30 cellular contexts compared by ENCODE assay signal in the genomic region with DNA sequence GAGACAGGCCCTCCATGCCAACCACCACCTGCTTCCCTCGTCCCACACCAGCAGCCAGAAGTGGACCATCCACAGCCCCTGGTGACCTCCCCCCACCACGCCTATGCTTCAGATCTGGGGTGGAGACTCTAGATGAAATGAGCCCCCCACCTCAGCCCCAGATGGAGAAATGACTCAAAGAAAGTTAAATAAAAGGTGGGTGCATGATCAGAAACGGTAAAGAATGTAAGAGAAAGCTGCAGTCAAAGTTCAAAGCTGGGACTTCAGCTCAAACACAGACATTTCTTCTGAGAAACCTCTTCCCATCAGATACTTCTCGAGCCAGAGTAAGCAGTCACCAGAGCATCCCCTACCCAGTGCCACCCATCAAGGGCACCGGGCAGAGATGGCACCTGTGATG. TPM values are rescaled to one million over a fixed set of nuclear protein-coding genes. Genes with fewer than 3 reads are reported as not detected.
"Had no signal": no experiment of that assay in that cellular context is flagged by ENCODE, and none has a peak within 500 bp of the region (broad histone marks: within the 10 kb centered on the region; RNA-seq: fewer than 3 reads in every experiment).

No MANE protein-coding gene starts in this region.

- H3K9me3 ChIP-seq: esophagus squamous epithelium, gastrocnemius medialis, heart right ventricle, left lung, lower lobe of right lung had no signal

- H3K27ac ChIP-seq: coronary artery, dorsolateral prefrontal cortex, esophagus squamous epithelium, gastrocnemius medialis, heart right ventricle, left lung, lower lobe of right lung had no signal

- H3K27me3 ChIP-seq: dorsolateral prefrontal cortex, gastrocnemius medialis had no signal

- H3K9me3 Mint-ChIP-seq: effector memory CD8-positive, alpha-beta T cell; memory B cell; naive thymus-derived CD8-positive, alpha-beta T cell had no signal

- H3K4me1 Mint-ChIP-seq: memory B cell, naive B cell had no signal

- H3K27ac Mint-ChIP-seq: effector memory CD8-positive, alpha-beta T cell; memory B cell; naive B cell; naive thymus-derived CD8-positive, alpha-beta T cell had no signal

- H3K4me3 ChIP-seq: coronary artery, dorsolateral prefrontal cortex, esophagus squamous epithelium, gastrocnemius medialis, heart right ventricle, left lung, lower lobe of right lung had no signal

- H3K36me3 ChIP-seq: esophagus squamous epithelium, gastrocnemius medialis, heart right ventricle, left lung, lower lobe of right lung had no signal

- H3K4me1 ChIP-seq: esophagus squamous epithelium, gastrocnemius medialis, heart right ventricle, left lung, lower lobe of right lung had no signal

- H3K4me3 Mint-ChIP-seq: effector memory CD8-positive, alpha-beta T cell; memory B cell; naive B cell; naive thymus-derived CD8-positive, alpha-beta T cell had no signal

- DNase-seq: dermis blood vessel endothelial cell; dorsolateral prefrontal cortex; effector CD8-positive, alpha-beta T cell; effector memory CD8-positive, alpha-beta T cell; esophagus squamous epithelium; foreskin fibroblast; foreskin melanocyte; gastrocnemius medialis; glutamatergic neuron; head of caudate nucleus; heart right ventricle; hippocampal formation; left cardiac atrium; left lung; left ventricle myocardium superior; lower lobe of right lung; mammary epithelial cell; mesendoderm; midbrain; naive B cell; naive thymus-derived CD8-positive, alpha-beta T cell had no signal

- H3K36me3 Mint-ChIP-seq: memory B cell; naive B cell; naive thymus-derived CD8-positive, alpha-beta T cell had no signal

RNA-seq across cellular contexts. Expression of gene HMGB4, which starts 43.1 kb away (rescaled TPM):
- total RNA-seq: dermis blood vessel endothelial cell; dorsolateral prefrontal cortex; endothelial cell of umbilical vein; epithelial cell of proximal tubule; esophagus squamous epithelium; gastrocnemius medialis; glomerular endothelial cell; heart right ventricle; kidney epithelial cell; left cardiac atrium; left lung; left ventricle myocardium superior; lower leg skin; lower lobe of right lung; mammary epithelial cell; mononuclear cell; myocyte; naive thymus-derived CD8-positive, alpha-beta T cell had no signal
